17 cellular contexts compared by ENCODE assay signal in genomic region chr6:35808688-35809087, GRCh38. TPM values are rescaled to one million over a fixed set of nuclear protein-coding genes. Genes with fewer than 3 reads are reported as not detected.
DNase-seq lines count a peak whose midpoint lies in the region; ATAC-seq and TF ChIP-seq lines count a peak whose summit lies in the region.
"Had no signal": no experiment of that assay in that cellular context is flagged by ENCODE, and none has a peak within 500 bp of the region (broad histone marks: within the 10 kb centered on the region; RNA-seq: fewer than 3 reads in every experiment).

No MANE protein-coding gene starts in this region.

- no peak overlapping the region for H3K4me3 Mint-ChIP-seq in activated naive CD4-positive, alpha-beta T cell treated with anti-CD3 and anti-CD28 coated beads, Interleukin-2, amount 10 ng/mL, durations not matched to agents 7 days and 5 days
- H3K4me3 Mint-ChIP-seq: activated CD8-positive, alpha-beta T cell treated with anti-CD3 and anti-CD28 coated beads for 36 hours; activated T-helper 17 cell treated with anti-CD3 and anti-CD28 coated beads, Interleukin-2, amount 50 U/mL, for 72 hours; natural killer cell treated with Interleukin-12 subunit alpha and Interleukin-12 subunit beta and Interleukin-15 and Interleukin-18, amount 100 ng/mL, for 72 hours had no signal

- H3K27ac ChIP-seq in heart left ventricle (no peak overlapping the region), esophagus squamous epithelium (no peak overlapping the region)
- H3K27ac ChIP-seq: left ventricle myocardium inferior, SK-N-MC had no signal

- ATAC-seq in heart left ventricle = no peak
- ATAC-seq: activated CD8-positive, alpha-beta T cell treated with anti-CD3 and anti-CD28 coated beads for 36 hours; activated T-helper 17 cell treated with anti-CD3 and anti-CD28 coated beads, Interleukin-2, amount 50 U/mL, for 72 hours; esophagus mucosa; natural killer cell treated with Interleukin-12 subunit alpha and Interleukin-12 subunit beta and Interleukin-15 and Interleukin-18, amount 100 ng/mL, for 72 hours had no signal

- peaks cover 0 to 44% (median 6%) of the 10 kb centered on the region in 9 donors for H3K27me3 ChIP-seq in heart left ventricle
- H3K27me3 ChIP-seq in esophagus squamous epithelium = peaks cover 0 to 45% (median 0%) of the 10 kb centered on the region in 4 donors

- 37 to 54% (median 38%) methylated on average over 3 of the region's 3 CpGs for WGBS in heart left ventricle, 4 donors
- 61 to 68% methylated on average over 3 of the region's 3 CpGs for WGBS in esophagus squamous epithelium, 2 donors

- no peak for TF ChIP-seq POLR2A in heart left ventricle (IDR thresholded peaks at IDR 0.05)
- TF ChIP-seq POLR2A in esophagus squamous epithelium (IDR thresholded peaks at IDR 0.05) = no peak

- H3K36me3 ChIP-seq in heart left ventricle = no peaks in the 10 kb centered on the region
- no peaks in the 10 kb centered on the region for H3K36me3 ChIP-seq in esophagus squamous epithelium
- H3K36me3 ChIP-seq: left ventricle myocardium inferior had no signal

- peaks cover 18% of the 10 kb centered on the region for H3K27me3 Mint-ChIP-seq in activated naive CD4-positive, alpha-beta T cell treated with anti-CD3 and anti-CD28 coated beads, Interleukin-2, amount 10 ng/mL, durations not matched to agents 7 days and 5 days

- H3K9me3 ChIP-seq in heart left ventricle (no peaks in the 10 kb centered on the region), esophagus squamous epithelium (no peaks in the 10 kb centered on the region)
- H3K9me3 ChIP-seq: left ventricle myocardium inferior had no signal

- no peaks in the 10 kb centered on the region for H3K36me3 Mint-ChIP-seq in activated naive CD4-positive, alpha-beta T cell treated with anti-CD3 and anti-CD28 coated beads, Interleukin-2, amount 10 ng/mL, durations not matched to agents 7 days and 5 days
- H3K36me3 Mint-ChIP-seq: natural killer cell treated with Interleukin-12 subunit alpha and Interleukin-12 subunit beta and Interleukin-15 and Interleukin-18, amount 100 ng/mL, for 72 hours had no signal

- TF ChIP-seq CTCF in fibroblast of the aortic adventitia (IDR thresholded peaks at IDR 0.05; ENCODE audit: insufficient read depth, low read length) (no peak), heart left ventricle (IDR thresholded peaks at IDR 0.05) (no peak), esophagus squamous epithelium (IDR thresholded peaks at IDR 0.05) (no peak)

- H3K4me1 Mint-ChIP-seq in activated naive CD4-positive, alpha-beta T cell treated with anti-CD3 and anti-CD28 coated beads, Interleukin-2, amount 10 ng/mL, durations not matched to agents 7 days and 5 days = peaks cover 3% of the 10 kb centered on the region

- CTCF ChIA-PET in activated naive CD4-positive, alpha-beta T cell treated with anti-CD3 and anti-CD28 coated beads, Interleukin-2, amount 10 ng/mL, durations not matched to agents 7 days and 5 days (lab: Charles Lee) = no interaction called here

- H3K27ac Mint-ChIP-seq in activated naive CD4-positive, alpha-beta T cell treated with anti-CD3 and anti-CD28 coated beads, Interleukin-2, amount 10 ng/mL, durations not matched to agents 7 days and 5 days = no peak overlapping the region
- H3K27ac Mint-ChIP-seq: activated CD8-positive, alpha-beta T cell treated with anti-CD3 and anti-CD28 coated beads for 36 hours; activated T-helper 17 cell treated with anti-CD3 and anti-CD28 coated beads, Interleukin-2, amount 50 U/mL, for 72 hours; natural killer cell treated with Interleukin-12 subunit alpha and Interleukin-12 subunit beta and Interleukin-15 and Interleukin-18, amount 100 ng/mL, for 72 hours had no signal

- H3K4me1 ChIP-seq in heart left ventricle = peaks cover 0 to 8% (median 0%) of the 10 kb centered on the region in 12 donors
- peaks cover 14 to 37% (median 15%) of the 10 kb centered on the region in 3 donors for H3K4me1 ChIP-seq in esophagus squamous epithelium

- H3K9me3 Mint-ChIP-seq in activated naive CD4-positive, alpha-beta T cell treated with anti-CD3 and anti-CD28 coated beads, Interleukin-2, amount 10 ng/mL, durations not matched to agents 7 days and 5 days = no peaks in the 10 kb centered on the region
- H3K9me3 Mint-ChIP-seq: activated CD8-positive, alpha-beta T cell treated with anti-CD3 and anti-CD28 coated beads for 36 hours; activated T-helper 17 cell treated with anti-CD3 and anti-CD28 coated beads, Interleukin-2, amount 50 U/mL, for 72 hours; natural killer cell treated with Interleukin-12 subunit alpha and Interleukin-12 subunit beta and Interleukin-15 and Interleukin-18, amount 100 ng/mL, for 72 hours had no signal

- peak; percentile 83 for DNase-seq in DMS79 (lab: John Stamatoyannopoulos, UW)
- DNase-seq in NCI-H187 treated with DMSO at 0.1 percent for 48 hours (lab: John Stamatoyannopoulos, UW) = peak; percentile 85
- peak; percentile 85 for DNase-seq in NCI-H526 treated with DMSO at 0.1 percent for 48 hours (lab: John Stamatoyannopoulos, UW)
- peak; percentile 13 for DNase-seq in fibroblast of the aortic adventitia (ENCODE audit: low read depth)
- no peak for DNase-seq in heart left ventricle
- DNase-seq in C1 segment of cervical spinal cord (lab: John Stamatoyannopoulos, UW) = no peak
- DNase-seq in esophagus squamous epithelium (lab: John Stamatoyannopoulos, UW) = no peak
- DNase-seq in activated naive CD4-positive, alpha-beta T cell treated with anti-CD3 and anti-CD28 coated beads, Interleukin-2, amount 10 ng/mL, durations not matched to agents 7 days and 5 days = no peak
- DNase-seq: activated CD8-positive, alpha-beta T cell treated with anti-CD3 and anti-CD28 coated beads for 36 hours; Kasumi-1; left ventricle myocardium inferior; retina had no signal

- intact Hi-C loops in heart left ventricle (cut with DNase I) (no loop called here), esophagus squamous epithelium (cut with DNase I) (no loop called here)

- H3K4me3 ChIP-seq in fibroblast of the aortic adventitia (ENCODE audit: low read depth, low read length) (no peak overlapping the region), heart left ventricle (no peak overlapping the region), esophagus squamous epithelium (no peak overlapping the region)
- H3K4me3 ChIP-seq: left ventricle myocardium inferior, SK-N-MC had no signal

RNA-seq across cellular contexts. Expression of gene LHFPL5, which starts 3.5 kb away (rescaled TPM):
- not detected in 2 replicates for total RNA-seq in fibroblast of the aortic adventitia (ENCODE audit: low replicate concordance)
- not detected for total RNA-seq in heart left ventricle
- polyA plus RNA-seq in heart left ventricle = not detected
- total RNA-seq in esophagus squamous epithelium = not detected
- total RNA-seq: activated CD8-positive, alpha-beta T cell treated with anti-CD3 and anti-CD28 coated beads for 36 hours; esophagus mucosa; left ventricle myocardium inferior; natural killer cell treated with Interleukin-12 subunit alpha and Interleukin-12 subunit beta and Interleukin-15 and Interleukin-18, amount 100 ng/mL, for 72 hours had no signal

RNA-seq across cellular contexts. Expression of gene CLPS, which starts 11.6 kb away (rescaled TPM):
- total RNA-seq in fibroblast of the aortic adventitia (ENCODE audit: low replicate concordance) (not detected in 2 replicates), heart left ventricle (1 to 10 TPM in 5 of 9 donors, not detected in 4; 2.4 to 3.4 (median 2.6) TPM), esophagus squamous epithelium (not detected)
- polyA plus RNA-seq in heart left ventricle = under 1 TPM in 1 of 2 donors, not detected in 1; 0.22 TPM
- total RNA-seq: activated CD8-positive, alpha-beta T cell treated with anti-CD3 and anti-CD28 coated beads for 36 hours; esophagus mucosa; left ventricle myocardium inferior; natural killer cell treated with Interleukin-12 subunit alpha and Interleukin-12 subunit beta and Interleukin-15 and Interleukin-18, amount 100 ng/mL, for 72 hours; temporal lobe had no signal

RNA-seq across cellular contexts. Expression of gene CLPSL1, which starts 27.9 kb away (rescaled TPM):
- total RNA-seq in fibroblast of the aortic adventitia (ENCODE audit: low replicate concordance) (not detected in 2 replicates), heart left ventricle (not detected), esophagus squamous epithelium (not detected)
- polyA plus RNA-seq in heart left ventricle = not detected
- total RNA-seq: activated CD8-positive, alpha-beta T cell treated with anti-CD3 and anti-CD28 coated beads for 36 hours; activated T-helper 17 cell treated with anti-CD3 and anti-CD28 coated beads, Interleukin-2, amount 50 U/mL, for 72 hours; esophagus mucosa; left ventricle myocardium inferior; natural killer cell treated with Interleukin-12 subunit alpha and Interleukin-12 subunit beta and Interleukin-15 and Interleukin-18, amount 100 ng/mL, for 72 hours; temporal lobe had no signal

RNA-seq across cellular contexts. Expression of gene CLPSL2, which starts 32.3 kb away (rescaled TPM):
- total RNA-seq in fibroblast of the aortic adventitia (ENCODE audit: low replicate concordance) (not detected in 2 replicates), heart left ventricle (not detected), esophagus squamous epithelium (not detected)
- polyA plus RNA-seq in heart left ventricle = not detected
- total RNA-seq: activated CD8-positive, alpha-beta T cell treated with anti-CD3 and anti-CD28 coated beads for 36 hours; activated T-helper 17 cell treated with anti-CD3 and anti-CD28 coated beads, Interleukin-2, amount 50 U/mL, for 72 hours; esophagus mucosa; left ventricle myocardium inferior; natural killer cell treated with Interleukin-12 subunit alpha and Interleukin-12 subunit beta and Interleukin-15 and Interleukin-18, amount 100 ng/mL, for 72 hours; temporal lobe had no signal

Comparison
In these comparisons a context has a peak if more than half of its experiments do, and no peak if none do; other contexts are left out.
1. DNase-seq: peak in DMS79 (single experiment), NCI-H187 treated with DMSO at 0.1 percent for 48 hours (single experiment), NCI-H526 treated with DMSO at 0.1 percent for 48 hours (single experiment) and fibroblast of the aortic adventitia (single experiment); none in heart left ventricle (0 of 5), C1 segment of cervical spinal cord (0 of 14), esophagus squamous epithelium (single experiment) and activated naive CD4-positive, alpha-beta T cell treated with anti-CD3 and anti-CD28 coated beads, Interleukin-2, amount 10 ng/mL, durations not matched to agents 7 days and 5 days (single experiment).